Comparison of ENCODE assay signal across 27 cellular contexts in the genomic region with DNA sequence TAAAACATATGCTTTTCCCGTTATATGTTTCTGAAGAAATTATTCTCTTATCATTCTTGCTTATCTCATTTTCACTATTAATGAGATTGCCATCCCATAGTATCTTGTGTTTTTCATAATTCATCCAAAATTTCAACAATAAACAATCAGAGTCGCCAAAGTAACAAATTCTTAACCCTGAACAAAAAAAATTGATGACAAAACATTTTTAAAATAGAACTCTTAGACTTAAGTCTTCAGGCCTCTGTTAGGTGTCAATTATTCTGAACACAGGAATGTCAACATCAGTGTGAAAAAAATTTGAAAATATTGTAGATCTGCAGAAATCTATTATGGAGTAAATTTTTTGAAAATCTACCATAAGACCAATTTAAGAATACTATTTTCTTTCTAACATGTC. TPM values are rescaled to one million over a fixed set of nuclear protein-coding genes. Genes with fewer than 3 reads are reported as not detected.
"Had no signal": no experiment of that assay in that cellular context is flagged by ENCODE, and none has a peak within 500 bp of the region (broad histone marks: within the 10 kb centered on the region; RNA-seq: fewer than 3 reads in every experiment).

No MANE protein-coding gene starts in this region.

- H3K4me3 Mint-ChIP-seq: immature natural killer cell; mesothelial cell of epicardium; naive B cell; naive thymus-derived CD8-positive, alpha-beta T cell had no signal

- H3K9me3 Mint-ChIP-seq: immature natural killer cell had no signal

- H3K4me1 ChIP-seq: esophagus muscularis mucosa, gastroesophageal sphincter, heart left ventricle, left lung, lower lobe of right lung had no signal

- H3K4me2 ChIP-seq: hepatocyte had no signal

- H3K27ac Mint-ChIP-seq: immature natural killer cell; mesothelial cell of epicardium; naive B cell; naive thymus-derived CD8-positive, alpha-beta T cell had no signal

- DNase-seq: dermis blood vessel endothelial cell; dorsolateral prefrontal cortex; effector CD4-positive, alpha-beta T cell; effector memory CD4-positive, alpha-beta T cell; foreskin keratinocyte; heart left ventricle; hypothalamus; immature natural killer cell; islet precursor cell; left cardiac atrium; left lung; left ventricle myocardium superior; lower lobe of right lung; mesenchymal stem cell; mucosa of descending colon; naive B cell; naive thymus-derived CD8-positive, alpha-beta T cell had no signal

- H3K4me3 ChIP-seq: coronary artery, dorsolateral prefrontal cortex, esophagus muscularis mucosa, gastroesophageal sphincter, heart left ventricle, hepatocyte, left lung, lower lobe of right lung, mucosa of descending colon had no signal

- H2AFZ ChIP-seq: hepatocyte had no signal

- H3K79me2 ChIP-seq: hepatocyte had no signal

- H3K4me1 Mint-ChIP-seq: immature natural killer cell; mesothelial cell of epicardium; naive B cell; naive thymus-derived CD8-positive, alpha-beta T cell had no signal

- H3K27me3 ChIP-seq: dorsolateral prefrontal cortex, esophagus muscularis mucosa, foreskin keratinocyte, gastroesophageal sphincter, heart left ventricle, hepatocyte, left lung had no signal

- H3K36me3 ChIP-seq: esophagus muscularis mucosa, gastroesophageal sphincter, heart left ventricle, left lung, lower lobe of right lung had no signal

- H3K36me3 Mint-ChIP-seq: immature natural killer cell; mesothelial cell of epicardium; naive B cell; naive thymus-derived CD8-positive, alpha-beta T cell had no signal

- ATAC-seq: foreskin keratinocyte; gastroesophageal sphincter; heart left ventricle; left cardiac atrium; left lung; left ventricle myocardium superior; lower lobe of right lung; mucosa of descending colon; naive thymus-derived CD8-positive, alpha-beta T cell had no signal

- FAIRE-seq: endothelial cell of umbilical vein, frontal cortex had no signal

- H3K9me3 ChIP-seq: esophagus muscularis mucosa, gastroesophageal sphincter, heart left ventricle, left lung, lower lobe of right lung, mucosa of descending colon had no signal

- H3K27ac ChIP-seq: coronary artery, dorsolateral prefrontal cortex, esophagus muscularis mucosa, foreskin keratinocyte, gastroesophageal sphincter, heart left ventricle, hepatocyte, left lung, lower lobe of right lung had no signal

RNA-seq across cellular contexts. Expression of gene NEK5, which starts 37.4 kb away (rescaled TPM):
- total RNA-seq: epithelial cell of proximal tubule; foreskin keratinocyte; mesenteric fat pad; myocyte; naive thymus-derived CD8-positive, alpha-beta T cell had no signal
- polyA plus RNA-seq: naive thymus-derived CD8-positive, alpha-beta T cell had no signal
